Comparison of ENCODE assay signal across 12 cellular contexts in the genomic region with DNA sequence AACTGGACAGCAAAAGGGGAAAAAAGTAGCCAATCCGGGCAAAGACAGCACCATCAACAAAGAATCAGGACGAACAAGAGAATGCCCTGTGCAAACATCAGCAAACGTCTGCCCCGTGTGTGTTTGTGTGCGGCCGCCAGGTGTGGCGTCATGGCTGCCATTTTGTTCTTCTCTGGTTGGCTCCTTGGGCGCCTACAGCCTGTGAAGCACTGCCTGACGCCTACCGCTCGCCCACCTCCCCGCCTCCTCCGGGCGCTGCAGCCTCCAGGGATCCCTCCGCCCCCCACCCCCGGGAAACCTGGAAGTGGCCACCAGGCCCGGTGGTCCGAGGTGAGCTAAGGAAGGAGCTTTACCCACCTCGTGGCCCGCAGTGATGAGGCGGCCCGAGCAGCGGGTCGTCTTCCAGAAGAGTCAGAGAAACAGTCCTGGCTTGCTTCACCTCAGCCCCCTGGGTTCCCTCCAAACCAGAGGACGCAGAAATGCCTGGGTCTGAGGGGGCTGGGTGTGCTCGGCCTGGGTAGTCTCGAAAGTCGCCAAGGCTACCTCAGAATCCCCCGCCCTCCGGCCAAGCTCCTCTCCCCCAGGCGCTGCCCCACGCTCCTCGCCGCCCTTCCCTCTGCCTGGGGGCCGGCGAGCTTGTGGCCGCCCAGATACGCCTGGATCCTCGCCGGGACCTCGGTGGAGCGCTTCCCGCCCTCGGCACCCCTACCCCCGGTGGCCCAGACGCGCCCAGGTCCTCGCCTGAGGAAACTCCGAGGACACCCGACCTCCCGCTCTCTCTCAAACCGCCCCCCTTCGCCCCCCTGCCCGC.
"Had no signal": no experiment of that assay in that cellular context is flagged by ENCODE, and none has a peak within 500 bp of the region (broad histone marks: within the 10 kb centered on the region; RNA-seq: fewer than 3 reads in every experiment).

No MANE protein-coding gene starts in this region.

- H3K4me1 ChIP-seq: neural progenitor cell, pancreas, sigmoid colon, tibial artery, vagina had no signal

- H3K9ac ChIP-seq: neural progenitor cell had no signal

- H3K27me3 ChIP-seq: neural progenitor cell, pancreas, sigmoid colon, tibial artery, vagina had no signal

- H3K4me3 Mint-ChIP-seq: activated naive CD4-positive, alpha-beta T cell treated with anti-CD3 and anti-CD28 coated beads for 36 hours; neural progenitor cell had no signal

- H3K36me3 ChIP-seq: neural progenitor cell, pancreas, sigmoid colon, tibial artery, vagina had no signal

- H3K36me3 Mint-ChIP-seq: neural progenitor cell had no signal

- H3K4me1 Mint-ChIP-seq: neural progenitor cell had no signal

- H2AFZ ChIP-seq: neural progenitor cell had no signal

- DNase-seq: activated CD4-positive, alpha-beta T cell treated with anti-CD3 and anti-CD28 coated beads, Interleukin-2, amount 50 U/mL, for 1 hour; activated CD4-positive, CD25-positive, alpha-beta regulatory T cell; activated T-cell treated with anti-CD3 and anti-CD28 coated beads for 4 hours; islet precursor cell; sigmoid colon; stimulated activated CD4-positive, alpha-beta T cell treated with anti-CD3 and anti-CD28 coated beads, Interleukin-12 subunit alpha, Interleukin-12 subunit beta, amount 100 ng/mL, for 4 hours; tibial artery had no signal

- H3K27ac ChIP-seq: neural progenitor cell, pancreas, sigmoid colon, tibial artery, vagina had no signal

- H3K27ac Mint-ChIP-seq: activated naive CD4-positive, alpha-beta T cell treated with anti-CD3 and anti-CD28 coated beads for 36 hours had no signal

- H3K4me3 ChIP-seq: lung, neural progenitor cell, pancreas, sigmoid colon, tibial artery, vagina had no signal

- H3K9me3 ChIP-seq: pancreas, sigmoid colon, tibial artery, vagina had no signal

- H3K9me3 Mint-ChIP-seq: activated naive CD4-positive, alpha-beta T cell treated with anti-CD3 and anti-CD28 coated beads for 36 hours; neural progenitor cell had no signal

- H3K4me2 ChIP-seq: neural progenitor cell had no signal
